Comparison of ENCODE assay signal across 9 cellular contexts in the genomic region with DNA sequence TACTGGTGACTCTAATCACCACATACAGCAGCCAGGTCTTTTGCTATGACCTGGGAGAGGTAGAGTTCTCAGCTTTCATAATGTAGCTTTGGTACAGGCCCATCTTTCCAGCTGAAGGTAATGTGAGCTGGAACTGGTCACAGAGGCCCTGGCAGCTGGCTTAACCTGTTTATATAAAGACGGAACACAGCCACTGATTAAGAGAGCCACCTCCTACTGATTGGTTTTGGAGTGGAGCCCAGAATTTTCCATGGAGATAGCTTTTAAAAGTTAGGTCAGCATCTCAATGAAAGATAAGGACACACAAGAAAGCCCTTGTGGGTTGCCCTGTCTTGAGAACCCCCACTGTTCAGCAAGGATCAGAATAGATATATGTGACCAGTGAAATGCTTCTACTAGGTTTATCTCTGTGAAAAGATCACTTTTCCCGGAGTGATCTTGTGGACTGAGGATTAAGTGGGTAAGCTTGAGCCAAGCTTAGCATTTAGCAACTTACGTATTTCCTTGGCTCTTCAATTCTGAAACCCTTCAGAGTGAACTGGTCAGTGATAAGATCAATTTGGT.
A peak's percentile ranks its signal among the peaks of the same experiment; 100 is the strongest.
DNase-seq lines count a peak whose midpoint lies in the region; ATAC-seq and TF ChIP-seq lines count a peak whose summit lies in the region.
"Had no signal": no experiment of that assay in that cellular context is flagged by ENCODE, and none has a peak within 500 bp of the region (broad histone marks: within the 10 kb centered on the region; RNA-seq: fewer than 3 reads in every experiment).

No MANE protein-coding gene starts in this region.

- ATAC-seq in GM21381 (IDR thresholded peaks at IDR 0.05; ENCODE audit: unreplicated experiment) (no peak), HG03159 (IDR thresholded peaks at IDR 0.05; ENCODE audit: unreplicated experiment) (no peak)

- in situ Hi-C loops in astrocyte of the cerebellum (cut with HindIII; ENCODE audit: low sequenced_read_pairs): loop anchor here (5.0 kb wide), 2 partner anchors 51 to 211 kb away; no protein-coding TSS in a partner anchor

- intact Hi-C loops in Calu3 (cut with micrococcal nuclease; ENCODE audit: unreplicated experiment): loop anchor here (1.0 to 10.0 kb wide), 8 partner anchors 19 to 877 kb away; a partner anchor contains a TSS

- H3K4me1 Mint-ChIP-seq in Calu3 (ENCODE audit: low read depth, unreplicated experiment): peaks cover 56% of the 10 kb centered on the region

- H3K4me3 ChIP-seq in astrocyte of the cerebellum (ENCODE audit: low read depth, low read length) (no peak overlapping the region), mesodermal cell (ENCODE audit: extremely low read depth, insufficient read depth, low read length, poor library complexity, severe bottlenecking) (no peak overlapping the region)

- H3K27ac Mint-ChIP-seq in Calu3 (ENCODE audit: unreplicated experiment): peak overlapping the region; percentile 91

- H3K9me3 Mint-ChIP-seq in Calu3 (ENCODE audit: low read depth, unreplicated experiment): no peaks in the 10 kb centered on the region

- BruUV-seq in Calu3 (replicated peaks; lab: Mats Ljungman, UMichigan): no TSS peak

- DNase-seq in Calu3 (peak; percentile 66), NCI-H1930 (lab: John Stamatoyannopoulos, UW) (peak; percentile 6 to 58), astrocyte of the cerebellum (ENCODE audit: low read depth) (peak; percentile 28), inferior parietal cortex (ENCODE audit: extremely low spot score) (no peak)
- DNase-seq in stimulated activated CD8-positive, alpha-beta memory T cell treated with anti-CD3 and anti-CD28 coated beads, Interleukin-4, amount 100 ng/mL, for 48 hours: no peak
- DNase-seq: GF-D8 had no signal

- CTCF ChIA-PET in Calu3 (lab: Charles Lee): interaction anchor here (1.2 to 2.9 kb wide), 2 partner anchors 8 to 213 kb away, joined by 5 to 12 read pairs; a partner anchor contains a TSS

- TF ChIP-seq CTCF in Calu3 (IDR thresholded peaks at IDR 0.05; ENCODE audit: unreplicated experiment) (no peak), astrocyte of the cerebellum (IDR thresholded peaks at IDR 0.05; ENCODE audit: low read depth, low read length, missing control alignments) (no peak)

- H3K4me3 Mint-ChIP-seq in Calu3 (ENCODE audit: low read depth, unreplicated experiment): peak overlapping the region; percentile 59

- peaks cover 42% of the 10 kb centered on the region for H3K4me1 ChIP-seq in mesodermal cell (ENCODE audit: control insufficient read depth, insufficient read depth, low read length, poor library complexity, severe bottlenecking)

- H3K36me3 ChIP-seq in mesodermal cell (ENCODE audit: control insufficient read depth, insufficient read depth, low read length): no peaks in the 10 kb centered on the region

- peak overlapping the region; percentile 90 for H3K27ac ChIP-seq in mesodermal cell (ENCODE audit: low read depth, low read length, severe bottlenecking)

- H3K36me3 Mint-ChIP-seq in Calu3 (ENCODE audit: insufficient read depth, unreplicated experiment): peaks cover 6% of the 10 kb centered on the region

- 42 to 50% methylated on average over 2 to 3 of the region's 3 CpGs for WGBS in mesodermal cell (ENCODE audit: insufficient coverage in 2 of 2), 2 experiments

- H3K27me3 Mint-ChIP-seq in Calu3 (ENCODE audit: unreplicated experiment): no peaks in the 10 kb centered on the region

- H3K9me3 ChIP-seq in mesodermal cell (ENCODE audit: control insufficient read depth, low read length): no peaks in the 10 kb centered on the region

Comparison
In these comparisons a context has a peak if more than half of its experiments do, and no peak if none do; other contexts are left out.
1. DNase-seq: peak in Calu3 (single experiment), NCI-H1930 (2 of 2) and astrocyte of the cerebellum (single experiment); none in stimulated activated CD8-positive, alpha-beta memory T cell treated with anti-CD3 and anti-CD28 coated beads, Interleukin-4, amount 100 ng/mL, for 48 hours (single experiment) and inferior parietal cortex (single experiment).